In genomic region chr13:71879129-71879535, GRCh38 we compare ENCODE assay signal across 8 cellular contexts. TPM values are rescaled to one million over a fixed set of nuclear protein-coding genes. Genes with fewer than 3 reads are reported as not detected.
DNase-seq lines count a peak whose midpoint lies in the region; ATAC-seq, FAIRE-seq and TF ChIP-seq lines count a peak whose summit lies in the region.

No MANE protein-coding gene starts in this region.

- H2BK120ac ChIP-seq in mesendoderm (ENCODE audit: low read depth, low read length) = no peak overlapping the region

- H3K27ac ChIP-seq in mesendoderm (ENCODE audit: low read depth, low read length) = no peak overlapping the region

- H3K4me1 ChIP-seq in mesendoderm (ENCODE audit: control insufficient read depth, low read depth, low read length) = peaks cover 7% of the 10 kb centered on the region

- H4K8ac ChIP-seq in mesendoderm (ENCODE audit: low read depth, low read length) = no peak overlapping the region

- no peak overlapping the region for H4K5ac ChIP-seq in mesendoderm (ENCODE audit: low read length)

- DNase-seq in DMS153 treated with DMSO at 0.1 percent for 48 hours (lab: John Stamatoyannopoulos, UW; ENCODE audit: unreplicated experiment) = peak; percentile 70
- peak; percentile 82 for DNase-seq in NCI-H524 treated with DMSO at 0.1 percent for 48 hours (lab: John Stamatoyannopoulos, UW)
- DNase-seq in bronchial epithelial cell (ENCODE audit: low read depth) = peak; percentile 32
- DNase-seq in mesendoderm = peak; percentile 71
- DNase-seq in UCSD-AML1 (lab: John Stamatoyannopoulos, UW; ENCODE audit: unreplicated experiment) = no peak
- DNase-seq in HuH-7 (ENCODE audit: low spot score) = no peak

- no peaks in the 10 kb centered on the region for H3K79me1 ChIP-seq in mesendoderm (ENCODE audit: low read length)

- no peak overlapping the region for H2BK15ac ChIP-seq in mesendoderm (replicated peaks; ENCODE audit: low read depth)

- no peak overlapping the region for H2BK5ac ChIP-seq in mesendoderm (ENCODE audit: low read length)

- no peak overlapping the region for H2AK5ac ChIP-seq in mesendoderm (ENCODE audit: low read length)

- no peak overlapping the region for H3K56ac ChIP-seq in mesendoderm (ENCODE audit: low read length)

- H3K79me2 ChIP-seq in mesendoderm (ENCODE audit: control insufficient read depth, insufficient read depth, low read length) = no peaks in the 10 kb centered on the region

- no peak for FAIRE-seq in bronchial epithelial cell (lab: Jason Lieb, UNC)

- ATAC-seq in GM19438 (IDR thresholded peaks at IDR 0.05; ENCODE audit: low read depth, unreplicated experiment) (peak; percentile 72), HG03280 (IDR thresholded peaks at IDR 0.05; ENCODE audit: unreplicated experiment) (peak; percentile 94)

- H3K36me3 ChIP-seq in bronchial epithelial cell (ENCODE audit: control insufficient read depth, insufficient read depth, low read length) (no peaks in the 10 kb centered on the region), mesendoderm (ENCODE audit: control insufficient read depth, insufficient read depth, low read length) (no peaks in the 10 kb centered on the region)

- H3K4me3 ChIP-seq in bronchial epithelial cell (ENCODE audit: low read depth, low read length) (no peak overlapping the region), mesendoderm (ENCODE audit: low read length) (no peak overlapping the region)

- no CpG with 5 or more reads among the region's 3 CpGs for WGBS in mesendoderm (ENCODE audit: extremely low coverage, insufficient coverage, low lambda C conversion rate)

- H3K23ac ChIP-seq in mesendoderm (ENCODE audit: low read length) = no peak overlapping the region

- no peaks in the 10 kb centered on the region for H3K27me3 ChIP-seq in bronchial epithelial cell (ENCODE audit: control insufficient read depth, insufficient read depth, low read length)
- no peaks in the 10 kb centered on the region for H3K27me3 ChIP-seq in mesendoderm (ENCODE audit: insufficient read depth, low read length, poor library complexity)

- no peak overlapping the region for H3K18ac ChIP-seq in mesendoderm (ENCODE audit: low read length)

- no peak overlapping the region for H3K9ac ChIP-seq in mesendoderm (ENCODE audit: low read length)

- no peak overlapping the region for H3K4ac ChIP-seq in mesendoderm (ENCODE audit: low read depth, low read length)

- peak; percentile 52 for TF ChIP-seq CTCF in bronchial epithelial cell (IDR thresholded peaks at IDR 0.05; ENCODE audit: insufficient read depth, low read length, severe bottlenecking)

- no peak overlapping the region for H3K4me2 ChIP-seq in mesendoderm (ENCODE audit: low read length)

RNA-seq across cellular contexts. Expression of gene DACH1, which starts 12.1 kb away (rescaled TPM):
- not detected in 2 replicates for total RNA-seq in bronchial epithelial cell
- polyA plus RNA-seq in mesendoderm (2013, experiment 1 of 2) = 0.27 TPM
- 0.31 TPM for polyA plus RNA-seq in mesendoderm (2013, experiment 2 of 2)

Comparison
In these comparisons a context has a peak if more than half of its experiments do, and no peak if none do; other contexts are left out.
1. DNase-seq: peak in DMS153 treated with DMSO at 0.1 percent for 48 hours (single experiment), NCI-H524 treated with DMSO at 0.1 percent for 48 hours (single experiment), bronchial epithelial cell (single experiment) and mesendoderm (single experiment); none in UCSD-AML1 (single experiment) and HuH-7 (single experiment).